ENCODE assay signal across 8 cellular contexts in the genomic region with DNA sequence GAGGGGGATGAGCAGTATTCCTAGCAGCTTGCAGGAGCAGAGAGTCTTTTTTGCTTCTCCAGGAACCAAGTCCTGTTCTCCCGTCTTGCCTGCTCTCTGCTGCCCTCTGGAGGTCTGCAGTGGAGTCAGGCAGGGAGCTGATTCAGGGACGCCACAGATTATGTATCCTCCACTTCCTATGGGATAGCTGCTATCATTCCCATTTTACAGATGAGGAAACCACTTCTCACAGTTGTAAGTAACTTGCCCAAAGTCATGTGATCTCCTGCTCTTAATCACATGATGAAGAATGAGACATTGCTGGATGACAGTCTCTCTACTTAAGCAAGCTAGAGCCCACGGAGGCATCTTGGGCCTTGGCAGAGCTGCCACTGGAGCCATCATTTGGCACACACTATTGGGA. TPM values are rescaled to one million over a fixed set of nuclear protein-coding genes. Genes with fewer than 3 reads are reported as not detected.
DNase-seq lines count a peak whose midpoint lies in the region; ATAC-seq and TF ChIP-seq lines count a peak whose summit lies in the region.

No MANE protein-coding gene starts in this region.

- H3K27me3 ChIP-seq in MG63 (no peaks in the 10 kb centered on the region; the same call in 1 of the 2 replicates), upper lobe of right lung (no peaks in the 10 kb centered on the region)

- H3K9me3 ChIP-seq in MG63 (no peaks in the 10 kb centered on the region), upper lobe of right lung (no peaks in the 10 kb centered on the region)

- intact Hi-C loops in posterior cingulate gyrus (cut with DNase I): loop anchor here (5.0 kb wide), 1 partner anchor 83 kb away; no protein-coding TSS in a partner anchor
- intact Hi-C loops in upper lobe of right lung (cut with DNase I): no loop called here

- H3K4me3 ChIP-seq in MG63: no peak overlapping the region
- H3K4me3 ChIP-seq in upper lobe of right lung: no peak overlapping the region

- H3K36me3 ChIP-seq in MG63 (no peaks in the 10 kb centered on the region), upper lobe of right lung (no peaks in the 10 kb centered on the region)

- TF ChIP-seq CTCF in glutamatergic neuron (IDR thresholded peaks at IDR 0.05; ENCODE audit: partially characterized antibody, unreplicated experiment) (peak; percentile 84), upper lobe of right lung (IDR thresholded peaks at IDR 0.05) (peak; percentile 99)

- H3K36me3 Mint-ChIP-seq in glutamatergic neuron (ENCODE audit: unreplicated experiment): no peaks in the 10 kb centered on the region

- H3K9me3 Mint-ChIP-seq in glutamatergic neuron (ENCODE audit: unreplicated experiment): no peaks in the 10 kb centered on the region

- H3K27me3 Mint-ChIP-seq in glutamatergic neuron (ENCODE audit: unreplicated experiment): peaks cover 3% of the 10 kb centered on the region

- no peaks in the 10 kb centered on the region for H3K4me1 ChIP-seq in upper lobe of right lung

- ATAC-seq in upper lobe of right lung (peak; percentile 96), GM19397 (IDR thresholded peaks at IDR 0.05; ENCODE audit: unreplicated experiment) (no peak)

- H3K4me3 Mint-ChIP-seq in glutamatergic neuron (ENCODE audit: unreplicated experiment): no peak overlapping the region

- H3K27ac ChIP-seq in upper lobe of right lung: no peak overlapping the region

- H3K27ac Mint-ChIP-seq in glutamatergic neuron (ENCODE audit: unreplicated experiment): no peak overlapping the region

- DNase-seq in GDM1 (lab: John Stamatoyannopoulos, UW) (peak; percentile 46), MG63 (peak; percentile 58), SKM-1 treated with dmso at 0.1 percent for 144 hours (lab: John Stamatoyannopoulos, UW; ENCODE audit: unreplicated experiment) (peak; percentile 44), glutamatergic neuron (peak; percentile 90), posterior cingulate gyrus (peak; percentile 61 to 97 (median 84)), upper lobe of right lung (peak; percentile 86)
- DNase-seq in activated naive CD4-positive, alpha-beta T cell treated with anti-CD3 and anti-CD28 coated beads, Interleukin-2, amount 50 U/mL, for 16 hours: peak; percentile 72

- no peaks in the 10 kb centered on the region for H3K4me1 Mint-ChIP-seq in glutamatergic neuron (ENCODE audit: low read depth, unreplicated experiment)

RNA-seq across cellular contexts. Expression of a gene that starts 8.3 kb away (rescaled TPM):
- under 0.01 TPM in 1 of 2 replicates, not detected in the other for total RNA-seq in MG63 (2014; rRNA removed; shearing (Covaris generic); ENCODE audit: low replicate concordance)
- total RNA-seq in glutamatergic neuron (ENCODE audit: unreplicated experiment): 8.2 TPM
- 3.2 TPM for total RNA-seq in upper lobe of right lung

RNA-seq across cellular contexts. Expression of a gene that starts 45.2 kb away (rescaled TPM):
- total RNA-seq in MG63 (2014; rRNA removed; shearing (Covaris generic); ENCODE audit: low replicate concordance): 99.3 and 150 TPM in 2 replicates
- total RNA-seq in glutamatergic neuron (ENCODE audit: unreplicated experiment) (832 TPM), upper lobe of right lung (140 TPM)
